In genomic region chr6:111540971-111541719, GRCh38 we compare ENCODE assay signal across 13 cellular contexts. TPM values are rescaled to one million over a fixed set of nuclear protein-coding genes. Genes with fewer than 3 reads are reported as not detected.
A peak's percentile ranks its signal among the peaks of the same experiment; 100 is the strongest.
DNase-seq lines count a peak whose midpoint lies in the region; ATAC-seq and TF ChIP-seq lines count a peak whose summit lies in the region.
"Had no signal": no experiment of that assay in that cellular context is flagged by ENCODE, and none has a peak within 500 bp of the region (broad histone marks: within the 10 kb centered on the region; RNA-seq: fewer than 3 reads in every experiment).

No MANE protein-coding gene starts in this region.

- intact Hi-C loops in right cardiac atrium (cut with DNase I): no loop called here
- intact Hi-C loops in body of pancreas (cut with DNase I): no loop called here

- ATAC-seq in right cardiac atrium (peak; percentile 17 to 62), body of pancreas (no peak), HG03469 (IDR thresholded peaks at IDR 0.05; ENCODE audit: unreplicated experiment) (no peak)
- ATAC-seq: activated naive CD4-positive, alpha-beta T cell treated with anti-CD3 and anti-CD28 coated beads, Interleukin-2, amount 50 U/mL, for 72 hours had no signal

- H3K36me3 ChIP-seq in tibial nerve (no peaks in the 10 kb centered on the region), body of pancreas (replicated peaks in 1 of 2; ENCODE audit: insufficient read depth in 1 of 2, low read depth in 2 of 2) (no peaks in the 10 kb centered on the region)
- H3K36me3 ChIP-seq: neutrophil, stomach had no signal

- no peak overlapping the region for H3K27ac Mint-ChIP-seq in activated naive CD4-positive, alpha-beta T cell treated with anti-CD3 and anti-CD28 coated beads, Interleukin-2, amount 10 ng/mL, durations not matched to agents 7 days and 5 days
- H3K27ac Mint-ChIP-seq: activated naive CD4-positive, alpha-beta T cell treated with anti-CD3 and anti-CD28 coated beads, Interleukin-2, amount 50 U/mL, for 72 hours had no signal

- CTCF ChIA-PET in activated naive CD4-positive, alpha-beta T cell treated with anti-CD3 and anti-CD28 coated beads, Interleukin-2, amount 10 ng/mL, durations not matched to agents 7 days and 5 days (lab: Charles Lee): interaction anchor here (1.0 to 1.1 kb wide), 2 partner anchors 10 to 15 kb away, joined by 3 to 5 read pairs; no protein-coding TSS in a partner anchor

- peaks cover 2% of the 10 kb centered on the region for H3K36me3 Mint-ChIP-seq in activated naive CD4-positive, alpha-beta T cell treated with anti-CD3 and anti-CD28 coated beads, Interleukin-2, amount 10 ng/mL, durations not matched to agents 7 days and 5 days
- H3K36me3 Mint-ChIP-seq: activated naive CD4-positive, alpha-beta T cell treated with anti-CD3 and anti-CD28 coated beads, Interleukin-2, amount 50 U/mL, for 72 hours had no signal

- TF ChIP-seq POLR2A in tibial nerve (IDR thresholded peaks at IDR 0.05) (no peak), body of pancreas (IDR thresholded peaks at IDR 0.05) (no peak)

- 56% methylated on average over 9 of the region's 9 CpGs for WGBS in right cardiac atrium
- 31 to 47% methylated on average over 9 of the region's 9 CpGs for WGBS in tibial nerve, 2 donors
- 66 to 72% methylated on average over 9 of the region's 9 CpGs for WGBS in body of pancreas, 2 donors

- H3K27me3 Mint-ChIP-seq in activated naive CD4-positive, alpha-beta T cell treated with anti-CD3 and anti-CD28 coated beads, Interleukin-2, amount 10 ng/mL, durations not matched to agents 7 days and 5 days: no peaks in the 10 kb centered on the region

- TF ChIP-seq CTCF in tibial nerve (IDR thresholded peaks at IDR 0.05) (no peak), body of pancreas (IDR thresholded peaks at IDR 0.05) (no peak)

- H3K27me3 ChIP-seq in right cardiac atrium (ENCODE audit: control insufficient read depth, insufficient read depth): no peaks in the 10 kb centered on the region
- no peaks in the 10 kb centered on the region for H3K27me3 ChIP-seq in tibial nerve
- H3K27me3 ChIP-seq in body of pancreas: no peaks in the 10 kb centered on the region
- H3K27me3 ChIP-seq: neutrophil, stomach had no signal

- H3K9me3 ChIP-seq in right cardiac atrium (ENCODE audit: control insufficient read depth, low read length) (no peaks in the 10 kb centered on the region), tibial nerve (no peaks in the 10 kb centered on the region), body of pancreas (no peaks in the 10 kb centered on the region)
- H3K9me3 ChIP-seq: neutrophil, stomach had no signal

- H3K27ac ChIP-seq in right cardiac atrium (ENCODE audit: low read length): peak overlapping the region; percentile 10
- H3K27ac ChIP-seq in tibial nerve: peak overlapping the region in 3 of 4 donors; percentile 31 to 78 (median 32)
- H3K27ac ChIP-seq in body of pancreas: no peak overlapping the region
- H3K27ac ChIP-seq: neutrophil had no signal

- H3K9me3 Mint-ChIP-seq in activated naive CD4-positive, alpha-beta T cell treated with anti-CD3 and anti-CD28 coated beads, Interleukin-2, amount 10 ng/mL, durations not matched to agents 7 days and 5 days: no peaks in the 10 kb centered on the region
- H3K9me3 Mint-ChIP-seq: activated naive CD4-positive, alpha-beta T cell treated with anti-CD3 and anti-CD28 coated beads, Interleukin-2, amount 50 U/mL, for 72 hours had no signal

- DNase-seq in NCI-H82 (lab: John Stamatoyannopoulos, UW) (peak; percentile 55), NCI-H82 treated with DMSO at 0.1 percent for 48 hours (lab: John Stamatoyannopoulos, UW; ENCODE audit: unreplicated experiment) (no peak), NCI-H774 (lab: John Stamatoyannopoulos, UW) (peak; percentile 48), right cardiac atrium (no peak), tibial nerve (ENCODE audit: low spot score in 2 of 2) (no peak), body of pancreas (no peak)
- DNase-seq in activated naive CD4-positive, alpha-beta T cell treated with anti-CD3 and anti-CD28 coated beads, Interleukin-2, amount 10 ng/mL, durations not matched to agents 7 days and 5 days: no peak
- DNase-seq: activated CD4-positive, alpha-beta T cell treated with anti-CD3 and anti-CD28 coated beads, Interleukin-2, amount 50 U/mL, for 1 hour; MM.1S; stomach had no signal

- peaks cover 6% of the 10 kb centered on the region for H3K4me1 Mint-ChIP-seq in activated naive CD4-positive, alpha-beta T cell treated with anti-CD3 and anti-CD28 coated beads, Interleukin-2, amount 10 ng/mL, durations not matched to agents 7 days and 5 days

- H3K4me1 ChIP-seq in right cardiac atrium (ENCODE audit: control insufficient read depth, insufficient read depth, low read length) (peaks cover 8% of the 10 kb centered on the region), tibial nerve (peaks cover 0 to 58% (median 21%) of the 10 kb centered on the region in 4 donors), body of pancreas (peaks cover 10% of the 10 kb centered on the region)

- peak in 1 of 2 donors; percentile 60 for TF ChIP-seq EP300 in tibial nerve (IDR thresholded peaks at IDR 0.05)

- H3K4me3 ChIP-seq in right cardiac atrium (ENCODE audit: low read length): no peak overlapping the region
- peak overlapping the region in 1 of 4 donors; percentile 3 for H3K4me3 ChIP-seq in tibial nerve
- no peak overlapping the region for H3K4me3 ChIP-seq in body of pancreas
- H3K4me3 ChIP-seq: stomach had no signal

- no peak overlapping the region for H3K4me3 Mint-ChIP-seq in activated naive CD4-positive, alpha-beta T cell treated with anti-CD3 and anti-CD28 coated beads, Interleukin-2, amount 10 ng/mL, durations not matched to agents 7 days and 5 days

RNA-seq across cellular contexts. Expression of gene REV3L, which starts 58.1 kb away (rescaled TPM):
- total RNA-seq in right cardiac atrium: 10 to 100 TPM; 19.8 to 30.1 (median 27.8) TPM
- 8.2 TPM for polyA plus RNA-seq in right cardiac atrium
- total RNA-seq in tibial nerve: 10 to 100 TPM; 26.7 to 45.9 (median 34.1) TPM
- total RNA-seq in body of pancreas: 10 to 100 TPM; 28.3 to 29.7 TPM

Comparison
In these comparisons a context has a peak if more than half of its experiments do, and no peak if none do; other contexts are left out.
1. DNase-seq: peak in NCI-H82 (single experiment) and NCI-H774 (single experiment); none in NCI-H82 treated with DMSO at 0.1 percent for 48 hours (single experiment), right cardiac atrium (0 of 3), tibial nerve (0 of 2), body of pancreas (0 of 4) and activated naive CD4-positive, alpha-beta T cell treated with anti-CD3 and anti-CD28 coated beads, Interleukin-2, amount 10 ng/mL, durations not matched to agents 7 days and 5 days (single experiment).
2. ATAC-seq: peak in right cardiac atrium (2 of 2); none in body of pancreas (single experiment) and HG03469 (single experiment).
3. H3K27ac ChIP-seq: peak in right cardiac atrium (single experiment) and tibial nerve (3 of 4); none in body of pancreas (0 of 4).